Comparison of ENCODE assay signal across 8 cellular contexts in the genomic region with DNA sequence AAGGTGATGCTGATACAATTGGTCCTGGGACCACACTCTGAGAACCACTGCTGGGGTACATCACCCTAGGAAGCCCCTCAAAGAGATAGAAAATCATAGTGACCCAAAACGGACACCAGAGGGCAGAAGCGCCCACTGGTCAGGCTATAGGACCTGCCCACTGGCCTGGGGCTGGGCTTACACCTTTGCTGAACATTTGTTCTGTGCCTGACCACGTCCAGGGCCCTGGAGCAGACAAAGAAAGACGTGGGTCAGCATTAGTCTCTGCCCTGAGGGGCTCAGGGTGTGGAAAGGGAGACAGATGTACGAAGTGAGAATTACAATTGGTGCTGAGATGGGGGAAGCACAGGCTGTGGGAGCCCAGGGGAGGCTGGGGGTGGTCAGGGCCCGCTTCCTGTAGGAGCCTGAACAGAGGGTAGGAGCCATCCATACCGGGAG. TPM values are rescaled to one million over a fixed set of nuclear protein-coding genes. Genes with fewer than 3 reads are reported as not detected.
DNase-seq lines count a peak whose midpoint lies in the region; TF ChIP-seq lines count a peak whose summit lies in the region.

No MANE protein-coding gene starts in this region.

- 24 to 28% methylated on average over 7 of the region's 7 CpGs for WGBS in testis, 2 donors

- peak; percentile 32 for DNase-seq in DMS153 (lab: John Stamatoyannopoulos, UW)
- DNase-seq in HL-60 (ENCODE audit: low read depth in 1 of 2, low spot score in 1 of 2): no peak
- peak; percentile 60 for DNase-seq in RKO (ENCODE audit: low spot score)
- peak; percentile 82 for DNase-seq in choroid plexus epithelial cell (ENCODE audit: low read depth)
- DNase-seq in kidney tubule cell (ENCODE audit: low spot score): peak; percentile 68
- DNase-seq in testis: peak; percentile 76
- no peak for DNase-seq in SKM-1 (lab: John Stamatoyannopoulos, UW; ENCODE audit: unreplicated experiment)
- DNase-seq in NCI-H1048 (lab: John Stamatoyannopoulos, UW): no peak

- intact Hi-C loops in testis (cut with DNase I; ENCODE audit: low total_unique reads): no loop called here

- H3K9me3 ChIP-seq in testis: no peaks in the 10 kb centered on the region

- TF ChIP-seq CTCF in HL-60 (IDR thresholded peaks at IDR 0.05; ENCODE audit: insufficient read depth, low read length): peak; percentile 30
- peak; percentile 91 for TF ChIP-seq CTCF in choroid plexus epithelial cell (conservative IDR thresholded peaks at IDR 0.05; ENCODE audit: low read depth, low read length)
- peak; percentile 71 to 75 (median 74) for TF ChIP-seq CTCF in testis (IDR thresholded peaks at IDR 0.05)

- H3K36me3 ChIP-seq in testis (ENCODE audit: low read depth, missing control alignments): no peaks in the 10 kb centered on the region

- H3K27me3 ChIP-seq in HL-60 (ENCODE audit: insufficient read depth, poor library complexity, severe bottlenecking) (no peaks in the 10 kb centered on the region), testis (no peaks in the 10 kb centered on the region)

- H3K4me3 ChIP-seq in HL-60 (replicated peaks; ENCODE audit: insufficient read depth, low read length) (no peak overlapping the region), choroid plexus epithelial cell (ENCODE audit: low read depth, low read length) (no peak overlapping the region), testis (no peak overlapping the region)

- H3K4me1 ChIP-seq in testis: no peaks in the 10 kb centered on the region

- no peak overlapping the region for H3K27ac ChIP-seq in HL-60 (replicated peaks)
- H3K27ac ChIP-seq in testis: no peak overlapping the region

- no peak for TF ChIP-seq POLR2A in testis (IDR thresholded peaks at IDR 0.05)

RNA-seq across cellular contexts. Expression of gene SERPINH1, which starts 14.4 kb away (rescaled TPM):
- total RNA-seq in testis: 100 to 1,000 TPM; 122 to 178 TPM
- polyA plus RNA-seq in testis (ENCODE audit: insufficient read depth, low read depth, low replicate concordance): 92.2 TPM

RNA-seq across cellular contexts. Expression of gene GDPD5, which starts 21.9 kb away (rescaled TPM):
- total RNA-seq in testis: 10 to 100 TPM; 43.3 to 99.5 TPM
- 65.8 TPM for polyA plus RNA-seq in testis (ENCODE audit: insufficient read depth, low read depth, low replicate concordance)

Comparison
In these comparisons a context has a peak if more than half of its experiments do, and no peak if none do; other contexts are left out.
1. DNase-seq: peak in DMS153 (single experiment), RKO (single experiment), choroid plexus epithelial cell (single experiment), kidney tubule cell (single experiment) and testis (single experiment); none in HL-60 (0 of 2), SKM-1 (single experiment) and NCI-H1048 (single experiment).
2. CTCF ChIP-seq: peak in every context shown above with its lines; median percentile 91 in choroid plexus epithelial cell; 74 in testis; 30 in HL-60.